Comparison of ENCODE assay signal across 14 cellular contexts in the genomic region with DNA sequence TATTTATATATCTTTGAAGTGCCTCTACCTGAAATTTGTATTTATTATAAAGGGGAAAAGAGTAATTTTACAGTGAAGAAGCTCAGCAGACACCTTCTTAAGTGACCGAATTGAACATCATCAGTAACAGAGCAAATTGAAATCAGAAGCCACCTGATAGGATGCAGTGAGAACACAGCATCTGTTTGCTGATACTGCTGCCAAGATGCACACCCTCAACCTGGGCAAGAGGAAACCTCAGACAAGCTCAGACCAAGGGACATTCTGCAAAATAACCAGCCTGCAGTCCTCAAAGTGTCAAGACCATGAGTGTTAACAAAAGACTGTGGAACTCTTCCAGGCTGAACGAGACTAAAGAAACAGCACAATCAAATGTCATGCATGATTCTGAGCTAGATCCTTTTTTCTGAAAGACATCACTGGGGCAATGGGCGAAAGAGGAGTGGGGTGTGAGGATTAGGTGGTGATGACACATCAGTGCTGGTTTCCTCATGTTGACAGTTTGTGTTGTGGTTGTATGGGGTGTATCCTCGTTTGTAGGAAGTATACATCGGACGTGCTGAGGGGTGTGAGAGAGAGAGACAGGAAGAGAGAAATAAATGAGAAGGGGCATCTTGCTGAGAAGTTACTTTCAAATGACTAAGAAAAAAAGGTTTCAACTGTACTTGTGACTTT.
DNase-seq lines count a peak whose midpoint lies in the region; ATAC-seq and TF ChIP-seq lines count a peak whose summit lies in the region.
"Had no signal": no experiment of that assay in that cellular context is flagged by ENCODE, and none has a peak within 500 bp of the region (broad histone marks: within the 10 kb centered on the region; RNA-seq: fewer than 3 reads in every experiment).

No MANE protein-coding gene starts in this region.

- H3K4me1 ChIP-seq in DND-41 (ENCODE audit: insufficient read depth, low read length) = peaks cover 20% of the 10 kb centered on the region

- peak overlapping the region; percentile 68 for H2AFZ ChIP-seq in DND-41 (ENCODE audit: low read depth, low read length)

- intact Hi-C loops in CD14-positive monocyte (cut with micrococcal nuclease) = no loop called here

- no peak overlapping the region for H3K9ac ChIP-seq in DND-41 (ENCODE audit: low read depth, low read length)

- no peaks in the 10 kb centered on the region for H3K27me3 ChIP-seq in DND-41 (ENCODE audit: insufficient read depth, low read length, poor library complexity)
- H3K27me3 ChIP-seq: right atrium auricular region had no signal

- peaks cover 0 to 4% (median 2%) of the 10 kb centered on the region in 3 donors for H3K27me3 Mint-ChIP-seq in CD14-positive monocyte (ENCODE audit: low read depth in 3 of 3)
- H3K27me3 Mint-ChIP-seq: activated naive CD8-positive, alpha-beta T cell had no signal

- H3K4me2 ChIP-seq in DND-41 (ENCODE audit: insufficient read depth, low read length) = peak overlapping the region; percentile 41

- H3K36me3 Mint-ChIP-seq in CD14-positive monocyte = no peaks in the 10 kb centered on the region
- H3K36me3 Mint-ChIP-seq: activated naive CD8-positive, alpha-beta T cell had no signal

- H3K79me2 ChIP-seq in DND-41 (ENCODE audit: insufficient read depth, low read length) = no peaks in the 10 kb centered on the region

- peak overlapping the region in 6 of 7 donors; percentile 15 to 87 (median 64) for H3K27ac Mint-ChIP-seq in CD14-positive monocyte
- H3K27ac Mint-ChIP-seq: activated naive CD8-positive, alpha-beta T cell had no signal

- no peaks in the 10 kb centered on the region for H4K20me1 ChIP-seq in DND-41 (ENCODE audit: insufficient read depth, low read length)

- peaks cover 0 to 4% (median 2%) of the 10 kb centered on the region in 7 donors for H3K9me3 Mint-ChIP-seq in CD14-positive monocyte

- H3K4me3 Mint-ChIP-seq in CD14-positive monocyte = peak overlapping the region in 1 of 2 donors; percentile 65
- H3K4me3 Mint-ChIP-seq: activated naive CD8-positive, alpha-beta T cell had no signal

- no peaks in the 10 kb centered on the region for H3K9me3 ChIP-seq in DND-41 (ENCODE audit: insufficient read depth, low read length, severe bottlenecking)
- H3K9me3 ChIP-seq: esophagus squamous epithelium, right atrium auricular region had no signal

- peaks cover 29% of the 10 kb centered on the region for H3K4me1 Mint-ChIP-seq in CD14-positive monocyte

- peak; percentile 73 for DNase-seq in CD14-positive monocyte (ENCODE audit: low spot score)
- peak; percentile 71 for DNase-seq in DND-41
- DNase-seq in SW480 (ENCODE audit: low spot score) = peak; percentile 20
- DNase-seq in epithelial cell of esophagus (ENCODE audit: low read depth) = peak; percentile 77
- no peak for DNase-seq in hepatic stellate cell (ENCODE audit: low spot score)
- no peak for DNase-seq in foreskin melanocyte
- DNase-seq in NCI-H526 (lab: John Stamatoyannopoulos, UW) = no peak
- DNase-seq: esophagus squamous epithelium; NCI-H187 treated with DMSO at 0.1 percent for 48 hours; NCI-H748 treated with DMSO at 0.1 percent for 48 hours; stimulated activated CD4-positive, alpha-beta T cell treated with anti-CD3 and anti-CD28 coated beads, Interleukin-4, amount 100 ng/mL, for 4 hours had no signal

- peak overlapping the region; percentile 69 for H3K27ac ChIP-seq in DND-41 (ENCODE audit: low read length)
- H3K27ac ChIP-seq: esophagus squamous epithelium, right atrium auricular region had no signal

- H3K36me3 ChIP-seq in DND-41 (ENCODE audit: insufficient read depth, low read length) = no peaks in the 10 kb centered on the region
- H3K36me3 ChIP-seq: esophagus squamous epithelium, right atrium auricular region had no signal

- no peak overlapping the region for H3K4me3 ChIP-seq in DND-41 (ENCODE audit: low read depth in 1 of 2, low read length in 2 of 2)
- no peak overlapping the region for H3K4me3 ChIP-seq in epithelial cell of esophagus (ENCODE audit: low read length)
- H3K4me3 ChIP-seq: esophagus squamous epithelium, right atrium auricular region had no signal

- TF ChIP-seq CTCF in CD14-positive monocyte (IDR thresholded peaks at IDR 0.05) (no peak), DND-41 (IDR thresholded peaks at IDR 0.05; ENCODE audit: borderline replicate concordance, extremely low read depth, low read length, poor library complexity, severe bottlenecking) (no peak), epithelial cell of esophagus (IDR thresholded peaks at IDR 0.05; ENCODE audit: insufficient read depth, low read depth, low read length, missing control alignments) (no peak)

- peak; percentile 96 for ATAC-seq in DND-41 (ENCODE audit: insufficient read depth, low read depth)
- ATAC-seq in GM21447 (IDR thresholded peaks at IDR 0.05; ENCODE audit: unreplicated experiment) = no peak

Comparison
In these comparisons a context has a peak if more than half of its experiments do, and no peak if none do; other contexts are left out.
1. DNase-seq: peak in CD14-positive monocyte (single experiment), DND-41 (single experiment), SW480 (single experiment) and epithelial cell of esophagus (single experiment); none in hepatic stellate cell (single experiment), foreskin melanocyte (single experiment) and NCI-H526 (0 of 2).